Comparison of ENCODE assay signal across 18 cellular contexts in genomic region chr7:135697276-135698049, GRCh38. TPM values are rescaled to one million over a fixed set of nuclear protein-coding genes. Genes with fewer than 3 reads are reported as not detected.
"Had no signal": no experiment of that assay in that cellular context is flagged by ENCODE, and none has a peak within 500 bp of the region (broad histone marks: within the 10 kb centered on the region; RNA-seq: fewer than 3 reads in every experiment).

No MANE protein-coding gene starts in this region.

- H3K4me1 ChIP-seq: right lobe of liver, upper lobe of left lung had no signal

- H3K4me3 ChIP-seq: coronary artery, hepatocyte, right lobe of liver, upper lobe of left lung had no signal

- FAIRE-seq: astrocyte had no signal

- H3K9me3 ChIP-seq: right lobe of liver, upper lobe of left lung had no signal

- H3K9me3 Mint-ChIP-seq: activated CD8-positive, alpha-beta T cell treated with anti-CD3 and anti-CD28 coated beads for 36 hours; activated T-cell treated with anti-CD3 and anti-CD28 coated beads, Interleukin-2, amount 50 U/mL, for 72 hours; naive B cell had no signal

- H3K27ac Mint-ChIP-seq: activated CD8-positive, alpha-beta T cell treated with anti-CD3 and anti-CD28 coated beads for 36 hours; activated T-cell treated with anti-CD3 and anti-CD28 coated beads, Interleukin-2, amount 50 U/mL, for 72 hours had no signal

- H3K27ac ChIP-seq: coronary artery, epithelial cell of prostate, hepatocyte, right lobe of liver, upper lobe of left lung had no signal

- DNase-seq: activated CD8-positive, alpha-beta memory T cell treated with anti-CD3 and anti-CD28 coated beads, Interleukin-2, amount 50 U/mL, for 4 hours; activated CD8-positive, alpha-beta T cell treated with anti-CD3 and anti-CD28 coated beads for 36 hours; activated gamma-delta T cell treated with Interleukin-2 at 50 U/mL for 16 hours; activated T-cell treated with anti-CD3 and anti-CD28 coated beads, Interleukin-2, amount 50 U/mL, for 72 hours; caudate nucleus; effector memory CD4-positive, alpha-beta T cell; left ventricle myocardium superior; midbrain; naive B cell; right lobe of liver; stimulated activated naive CD4-positive, alpha-beta T cell had no signal

- ATAC-seq: activated CD8-positive, alpha-beta T cell treated with anti-CD3 and anti-CD28 coated beads for 36 hours; activated T-cell treated with anti-CD3 and anti-CD28 coated beads, Interleukin-2, amount 50 U/mL, for 72 hours; left ventricle myocardium superior had no signal

- H3K27me3 ChIP-seq: hepatocyte, right lobe of liver, upper lobe of left lung had no signal

- H3K27me3 Mint-ChIP-seq: activated CD8-positive, alpha-beta T cell treated with anti-CD3 and anti-CD28 coated beads for 36 hours; naive B cell; progenitor cell of endocrine pancreas had no signal

- H3K4me3 Mint-ChIP-seq: activated CD8-positive, alpha-beta T cell treated with anti-CD3 and anti-CD28 coated beads for 36 hours; activated T-cell treated with anti-CD3 and anti-CD28 coated beads, Interleukin-2, amount 50 U/mL, for 72 hours; naive B cell had no signal

- H3K36me3 ChIP-seq: right lobe of liver had no signal

RNA-seq across cellular contexts. Expression of gene SLC13A4, which starts 30.5 kb away (rescaled TPM):
- total RNA-seq: activated CD8-positive, alpha-beta T cell treated with anti-CD3 and anti-CD28 coated beads for 36 hours; activated T-cell treated with anti-CD3 and anti-CD28 coated beads, Interleukin-2, amount 50 U/mL, for 72 hours had no signal

RNA-seq across cellular contexts. Expression of gene FAM180A, which starts 51.1 kb away (rescaled TPM):
- total RNA-seq: activated CD8-positive, alpha-beta T cell treated with anti-CD3 and anti-CD28 coated beads for 36 hours; activated T-cell treated with anti-CD3 and anti-CD28 coated beads, Interleukin-2, amount 50 U/mL, for 72 hours; astrocyte; hepatocyte; kidney epithelial cell; progenitor cell of endocrine pancreas had no signal
- polyA plus RNA-seq: hepatocyte had no signal
